In the genomic region with DNA sequence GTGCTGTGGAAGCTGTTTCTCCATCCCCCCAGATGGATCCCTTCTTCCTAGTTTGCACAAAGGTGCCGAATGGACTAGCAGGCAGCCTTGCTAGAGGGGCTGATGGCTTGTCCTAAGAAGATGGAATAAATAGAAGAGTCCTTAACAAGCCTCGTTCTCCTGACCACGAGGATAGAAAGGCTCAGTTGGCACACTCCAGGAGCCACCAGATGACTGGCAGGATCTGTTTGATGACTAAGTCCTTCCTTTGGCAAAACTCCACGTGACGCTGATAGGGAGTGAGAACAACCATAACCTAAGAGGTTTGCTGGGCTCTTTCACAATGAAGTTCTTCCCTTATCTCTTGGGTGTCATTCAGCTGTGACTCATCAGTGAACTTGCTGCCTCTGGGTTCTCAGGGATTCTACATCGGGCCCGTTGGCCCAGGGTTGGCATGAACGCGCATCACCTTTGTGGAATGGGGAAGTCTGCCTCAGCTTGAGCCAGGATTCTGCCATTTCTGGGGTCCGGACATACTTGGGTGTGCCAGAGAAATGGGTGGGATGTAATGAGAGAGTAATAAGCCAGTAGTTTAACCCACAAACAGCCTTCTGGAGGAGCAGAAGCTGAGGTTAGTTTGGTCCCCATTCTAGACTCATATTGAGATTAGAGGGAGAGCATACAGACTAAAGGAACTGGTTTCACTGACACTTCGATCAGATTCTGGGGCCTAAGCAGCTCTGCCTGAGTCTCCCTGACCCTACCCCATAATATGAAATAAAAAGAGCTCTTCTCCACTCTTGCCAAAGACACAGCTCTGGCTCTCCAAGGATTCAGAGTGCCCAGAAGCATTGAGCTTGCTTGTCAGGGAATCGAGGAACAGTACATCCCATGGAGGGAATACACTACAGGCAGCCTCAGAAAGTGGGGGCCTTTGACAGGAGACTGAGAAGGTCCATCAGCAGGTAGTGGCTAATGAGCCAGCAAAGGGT, we compare ENCODE assay signal across 1 cellular context.
TF ChIP-seq lines count a peak whose summit lies in the region.

No MANE protein-coding gene starts in this region.

TF ChIP-seq in K562, 482 proteins besides CTCF, POLR2A, EP300 and RAD21 (continued from another document and continues in another):
- TF ChIP-seq, protein P1, sequence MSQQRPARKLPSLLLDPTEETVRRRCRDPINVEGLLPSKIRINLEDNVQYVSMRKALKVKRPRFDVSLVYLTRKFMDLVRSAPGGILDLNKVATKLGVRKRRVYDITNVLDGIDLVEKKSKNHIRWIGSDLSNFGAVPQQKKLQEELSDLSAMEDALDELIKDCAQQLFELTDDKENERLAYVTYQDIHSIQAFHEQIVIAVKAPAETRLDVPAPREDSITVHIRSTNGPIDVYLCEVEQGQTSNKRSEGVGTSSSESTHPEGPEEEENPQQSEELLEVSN (IDR thresholded peaks at IDR 0.05; ENCODE audit: borderline replicate concordance in 1 of 2, extremely low read depth in 1 of 2, insufficient read depth in 1 of 2, insufficient read length in 1 of 2, low read depth in 1 of 2, low read length in 1 of 2, poor library complexity in 1 of 2, severe bottlenecking in 1 of 2), result peak; percentile 66 to 75
- TF ChIP-seq TAL1 (IDR thresholded peaks at IDR 0.05), result peak; percentile 48
- TF ChIP-seq SMARCC2 (IDR thresholded peaks at IDR 0.05; ENCODE audit: low read depth), result peak; percentile 98
- TF ChIP-seq, protein P2, sequence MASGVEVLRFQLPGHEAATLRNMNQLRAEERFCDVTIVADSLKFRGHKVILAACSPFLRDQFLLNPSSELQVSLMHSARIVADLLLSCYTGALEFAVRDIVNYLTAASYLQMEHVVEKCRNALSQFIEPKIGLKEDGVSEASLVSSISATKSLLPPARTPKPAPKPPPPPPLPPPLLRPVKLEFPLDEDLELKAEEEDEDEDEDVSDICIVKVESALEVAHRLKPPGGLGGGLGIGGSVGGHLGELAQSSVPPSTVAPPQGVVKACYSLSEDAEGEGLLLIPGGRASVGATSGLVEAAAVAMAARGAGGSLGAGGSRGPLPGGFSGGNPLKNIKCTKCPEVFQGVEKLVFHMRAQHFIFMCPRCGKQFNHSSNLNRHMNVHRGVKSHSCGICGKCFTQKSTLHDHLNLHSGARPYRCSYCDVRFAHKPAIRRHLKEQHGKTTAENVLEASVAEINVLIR (CRISPR knock-in tag; IDR thresholded peaks at IDR 0.05), result peak; percentile 36; the same call in 1 of the 2 replicates
- TF ChIP-seq GATA2 (CRISPR knock-in tag; IDR thresholded peaks at IDR 0.05), result peak; percentile 11; the same call in 1 of the 2 replicates
- peak; percentile 88 for TF ChIP-seq JUNB (CRISPR knock-in tag; conservative IDR thresholded peaks at IDR 0.05)
- peak; percentile 49; the same call in 1 of the 2 replicates for TF ChIP-seq SPI1 (IDR thresholded peaks at IDR 0.05; ENCODE audit: borderline replicate concordance, low read depth, low read length)
- TF ChIP-seq CBX3 (IDR thresholded peaks at IDR 0.05; ENCODE audit: borderline replicate concordance in 1 of 2, low read length in 2 of 2), result peak in 1 of 2 experiments; percentile 74; a peak in 1 of 3 replicates
- TF ChIP-seq, protein P3, sequence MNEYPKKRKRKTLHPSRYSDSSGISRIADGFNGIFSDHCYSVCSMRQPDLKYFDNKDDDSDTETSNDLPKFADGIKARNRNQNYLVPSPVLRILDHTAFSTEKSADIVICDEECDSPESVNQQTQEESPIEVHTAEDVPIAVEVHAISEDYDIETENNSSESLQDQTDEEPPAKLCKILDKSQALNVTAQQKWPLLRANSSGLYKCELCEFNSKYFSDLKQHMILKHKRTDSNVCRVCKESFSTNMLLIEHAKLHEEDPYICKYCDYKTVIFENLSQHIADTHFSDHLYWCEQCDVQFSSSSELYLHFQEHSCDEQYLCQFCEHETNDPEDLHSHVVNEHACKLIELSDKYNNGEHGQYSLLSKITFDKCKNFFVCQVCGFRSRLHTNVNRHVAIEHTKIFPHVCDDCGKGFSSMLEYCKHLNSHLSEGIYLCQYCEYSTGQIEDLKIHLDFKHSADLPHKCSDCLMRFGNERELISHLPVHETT (CRISPR knock-in tag; conservative IDR thresholded peaks at IDR 0.05 in 1 of 2, IDR thresholded peaks at IDR 0.05 in 1 of 2), result 0 out of 4 replicates have a peak, but pooled peaks of 1 of the 2 experiments have one; percentile 59
- TF ChIP-seq, protein P4, sequence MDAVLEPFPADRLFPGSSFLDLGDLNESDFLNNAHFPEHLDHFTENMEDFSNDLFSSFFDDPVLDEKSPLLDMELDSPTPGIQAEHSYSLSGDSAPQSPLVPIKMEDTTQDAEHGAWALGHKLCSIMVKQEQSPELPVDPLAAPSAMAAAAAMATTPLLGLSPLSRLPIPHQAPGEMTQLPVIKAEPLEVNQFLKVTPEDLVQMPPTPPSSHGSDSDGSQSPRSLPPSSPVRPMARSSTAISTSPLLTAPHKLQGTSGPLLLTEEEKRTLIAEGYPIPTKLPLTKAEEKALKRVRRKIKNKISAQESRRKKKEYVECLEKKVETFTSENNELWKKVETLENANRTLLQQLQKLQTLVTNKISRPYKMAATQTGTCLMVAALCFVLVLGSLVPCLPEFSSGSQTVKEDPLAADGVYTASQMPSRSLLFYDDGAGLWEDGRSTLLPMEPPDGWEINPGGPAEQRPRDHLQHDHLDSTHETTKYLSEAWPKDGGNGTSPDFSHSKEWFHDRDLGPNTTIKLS (IDR thresholded peaks at IDR 0.05; ENCODE audit: borderline replicate concordance, low read depth), result peak; percentile 34; the same call in 1 of the 2 replicates
- TF ChIP-seq, protein P5, sequence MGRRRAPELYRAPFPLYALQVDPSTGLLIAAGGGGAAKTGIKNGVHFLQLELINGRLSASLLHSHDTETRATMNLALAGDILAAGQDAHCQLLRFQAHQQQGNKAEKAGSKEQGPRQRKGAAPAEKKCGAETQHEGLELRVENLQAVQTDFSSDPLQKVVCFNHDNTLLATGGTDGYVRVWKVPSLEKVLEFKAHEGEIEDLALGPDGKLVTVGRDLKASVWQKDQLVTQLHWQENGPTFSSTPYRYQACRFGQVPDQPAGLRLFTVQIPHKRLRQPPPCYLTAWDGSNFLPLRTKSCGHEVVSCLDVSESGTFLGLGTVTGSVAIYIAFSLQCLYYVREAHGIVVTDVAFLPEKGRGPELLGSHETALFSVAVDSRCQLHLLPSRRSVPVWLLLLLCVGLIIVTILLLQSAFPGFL (CRISPR knock-in tag; IDR thresholded peaks at IDR 0.05), result peak; percentile 93; the same call in 1 of the 2 replicates
- peak in 1 of 3 experiments; percentile 46 for TF ChIP-seq YY1 (IDR thresholded peaks at IDR 0.05; ENCODE audit: borderline replicate concordance in 1 of 3, control insufficient read depth in 1 of 3, extremely low read depth in 1 of 3, insufficient read depth in 3 of 3, insufficient read length in 1 of 3, insufficient replicate concordance in 2 of 3, low read depth in 1 of 3, low read length in 2 of 3)
- peak; percentile 26; the same call in 1 of the 2 replicates for TF ChIP-seq ZNF583 (CRISPR knock-in tag; IDR thresholded peaks at IDR 0.05)
- peak; percentile 70 for TF ChIP-seq CBFA2T2 (conservative IDR thresholded peaks at IDR 0.05)
- peak; percentile 60 for TF ChIP-seq BCOR (IDR thresholded peaks at IDR 0.05)
- TF ChIP-seq SMARCA4 (IDR thresholded peaks at IDR 0.05), result peak; percentile 99
- peak; percentile 21 for TF ChIP-seq HMGN3 (IDR thresholded peaks at IDR 0.05; ENCODE audit: borderline replicate concordance, extremely low read depth, insufficient read length, low read depth, low read length)
- TF ChIP-seq, protein P6, sequence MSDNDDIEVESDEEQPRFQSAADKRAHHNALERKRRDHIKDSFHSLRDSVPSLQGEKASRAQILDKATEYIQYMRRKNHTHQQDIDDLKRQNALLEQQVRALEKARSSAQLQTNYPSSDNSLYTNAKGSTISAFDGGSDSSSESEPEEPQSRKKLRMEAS (CRISPR knock-in tag; IDR thresholded peaks at IDR 0.05), result peak; percentile 69; the same call in 1 of the 2 replicates
- no peak for TF ChIP-seq U2AF1 (optimal IDR thresholded peaks at IDR 0.05; ENCODE audit: low read depth, low read length)
- TF ChIP-seq, protein P7, sequence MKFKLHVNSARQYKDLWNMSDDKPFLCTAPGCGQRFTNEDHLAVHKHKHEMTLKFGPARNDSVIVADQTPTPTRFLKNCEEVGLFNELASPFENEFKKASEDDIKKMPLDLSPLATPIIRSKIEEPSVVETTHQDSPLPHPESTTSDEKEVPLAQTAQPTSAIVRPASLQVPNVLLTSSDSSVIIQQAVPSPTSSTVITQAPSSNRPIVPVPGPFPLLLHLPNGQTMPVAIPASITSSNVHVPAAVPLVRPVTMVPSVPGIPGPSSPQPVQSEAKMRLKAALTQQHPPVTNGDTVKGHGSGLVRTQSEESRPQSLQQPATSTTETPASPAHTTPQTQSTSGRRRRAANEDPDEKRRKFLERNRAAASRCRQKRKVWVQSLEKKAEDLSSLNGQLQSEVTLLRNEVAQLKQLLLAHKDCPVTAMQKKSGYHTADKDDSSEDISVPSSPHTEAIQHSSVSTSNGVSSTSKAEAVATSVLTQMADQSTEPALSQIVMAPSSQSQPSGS (CRISPR knock-in tag; IDR thresholded peaks at IDR 0.05), result no peak
- TF ChIP-seq CEBPB (tag; IDR thresholded peaks at IDR 0.05), result peak; percentile 98
- TF ChIP-seq MTA2 (IDR thresholded peaks at IDR 0.05; ENCODE audit: low read depth), result peak; percentile 58; the same call in 1 of the 2 replicates
- TF ChIP-seq, protein P8, sequence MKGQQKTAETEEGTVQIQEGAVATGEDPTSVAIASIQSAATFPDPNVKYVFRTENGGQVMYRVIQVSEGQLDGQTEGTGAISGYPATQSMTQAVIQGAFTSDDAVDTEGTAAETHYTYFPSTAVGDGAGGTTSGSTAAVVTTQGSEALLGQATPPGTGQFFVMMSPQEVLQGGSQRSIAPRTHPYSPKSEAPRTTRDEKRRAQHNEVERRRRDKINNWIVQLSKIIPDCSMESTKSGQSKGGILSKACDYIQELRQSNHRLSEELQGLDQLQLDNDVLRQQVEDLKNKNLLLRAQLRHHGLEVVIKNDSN (CRISPR knock-in tag; IDR thresholded peaks at IDR 0.05), result peak; percentile 93
- TF ChIP-seq, protein P9, sequence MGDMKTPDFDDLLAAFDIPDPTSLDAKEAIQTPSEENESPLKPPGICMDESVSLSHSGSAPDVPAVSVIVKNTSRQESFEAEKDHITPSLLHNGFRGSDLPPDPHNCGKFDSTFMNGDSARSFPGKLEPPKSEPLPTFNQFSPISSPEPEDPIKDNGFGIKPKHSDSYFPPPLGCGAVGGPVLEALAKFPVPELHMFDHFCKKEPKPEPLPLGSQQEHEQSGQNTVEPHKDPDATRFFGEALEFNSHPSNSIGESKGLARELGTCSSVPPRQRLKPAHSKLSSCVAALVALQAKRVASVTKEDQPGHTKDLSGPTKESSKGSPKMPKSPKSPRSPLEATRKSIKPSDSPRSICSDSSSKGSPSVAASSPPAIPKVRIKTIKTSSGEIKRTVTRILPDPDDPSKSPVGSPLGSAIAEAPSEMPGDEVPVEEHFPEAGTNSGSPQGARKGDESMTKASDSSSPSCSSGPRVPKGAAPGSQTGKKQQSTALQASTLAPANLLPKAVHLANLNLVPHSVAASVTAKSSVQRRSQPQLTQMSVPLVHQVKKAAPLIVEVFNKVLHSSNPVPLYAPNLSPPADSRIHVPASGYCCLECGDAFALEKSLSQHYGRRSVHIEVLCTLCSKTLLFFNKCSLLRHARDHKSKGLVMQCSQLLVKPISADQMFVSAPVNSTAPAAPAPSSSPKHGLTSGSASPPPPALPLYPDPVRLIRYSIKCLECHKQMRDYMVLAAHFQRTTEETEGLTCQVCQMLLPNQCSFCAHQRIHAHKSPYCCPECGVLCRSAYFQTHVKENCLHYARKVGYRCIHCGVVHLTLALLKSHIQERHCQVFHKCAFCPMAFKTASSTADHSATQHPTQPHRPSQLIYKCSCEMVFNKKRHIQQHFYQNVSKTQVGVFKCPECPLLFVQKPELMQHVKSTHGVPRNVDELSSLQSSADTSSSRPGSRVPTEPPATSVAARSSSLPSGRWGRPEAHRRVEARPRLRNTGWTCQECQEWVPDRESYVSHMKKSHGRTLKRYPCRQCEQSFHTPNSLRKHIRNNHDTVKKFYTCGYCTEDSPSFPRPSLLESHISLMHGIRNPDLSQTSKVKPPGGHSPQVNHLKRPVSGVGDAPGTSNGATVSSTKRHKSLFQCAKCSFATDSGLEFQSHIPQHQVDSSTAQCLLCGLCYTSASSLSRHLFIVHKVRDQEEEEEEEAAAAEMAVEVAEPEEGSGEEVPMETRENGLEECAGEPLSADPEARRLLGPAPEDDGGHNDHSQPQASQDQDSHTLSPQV (IDR thresholded peaks at IDR 0.05), result peak; percentile 92
- TF ChIP-seq, protein P10, sequence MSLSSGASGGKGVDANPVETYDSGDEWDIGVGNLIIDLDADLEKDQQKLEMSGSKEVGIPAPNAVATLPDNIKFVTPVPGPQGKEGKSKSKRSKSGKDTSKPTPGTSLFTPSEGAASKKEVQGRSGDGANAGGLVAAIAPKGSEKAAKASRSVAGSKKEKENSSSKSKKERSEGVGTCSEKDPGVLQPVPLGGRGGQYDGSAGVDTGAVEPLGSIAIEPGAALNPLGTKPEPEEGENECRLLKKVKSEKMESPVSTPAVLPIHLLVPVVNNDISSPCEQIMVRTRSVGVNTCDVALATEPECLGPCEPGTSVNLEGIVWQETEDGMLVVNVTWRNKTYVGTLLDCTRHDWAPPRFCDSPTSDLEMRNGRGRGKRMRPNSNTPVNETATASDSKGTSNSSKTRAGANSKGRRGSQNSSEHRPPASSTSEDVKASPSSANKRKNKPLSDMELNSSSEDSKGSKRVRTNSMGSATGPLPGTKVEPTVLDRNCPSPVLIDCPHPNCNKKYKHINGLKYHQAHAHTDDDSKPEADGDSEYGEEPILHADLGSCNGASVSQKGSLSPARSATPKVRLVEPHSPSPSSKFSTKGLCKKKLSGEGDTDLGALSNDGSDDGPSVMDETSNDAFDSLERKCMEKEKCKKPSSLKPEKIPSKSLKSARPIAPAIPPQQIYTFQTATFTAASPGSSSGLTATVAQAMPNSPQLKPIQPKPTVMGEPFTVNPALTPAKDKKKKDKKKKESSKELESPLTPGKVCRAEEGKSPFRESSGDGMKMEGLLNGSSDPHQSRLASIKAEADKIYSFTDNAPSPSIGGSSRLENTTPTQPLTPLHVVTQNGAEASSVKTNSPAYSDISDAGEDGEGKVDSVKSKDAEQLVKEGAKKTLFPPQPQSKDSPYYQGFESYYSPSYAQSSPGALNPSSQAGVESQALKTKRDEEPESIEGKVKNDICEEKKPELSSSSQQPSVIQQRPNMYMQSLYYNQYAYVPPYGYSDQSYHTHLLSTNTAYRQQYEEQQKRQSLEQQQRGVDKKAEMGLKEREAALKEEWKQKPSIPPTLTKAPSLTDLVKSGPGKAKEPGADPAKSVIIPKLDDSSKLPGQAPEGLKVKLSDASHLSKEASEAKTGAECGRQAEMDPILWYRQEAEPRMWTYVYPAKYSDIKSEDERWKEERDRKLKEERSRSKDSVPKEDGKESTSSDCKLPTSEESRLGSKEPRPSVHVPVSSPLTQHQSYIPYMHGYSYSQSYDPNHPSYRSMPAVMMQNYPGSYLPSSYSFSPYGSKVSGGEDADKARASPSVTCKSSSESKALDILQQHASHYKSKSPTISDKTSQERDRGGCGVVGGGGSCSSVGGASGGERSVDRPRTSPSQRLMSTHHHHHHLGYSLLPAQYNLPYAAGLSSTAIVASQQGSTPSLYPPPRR (CRISPR knock-in tag; IDR thresholded peaks at IDR 0.05; ENCODE audit: borderline replicate concordance), result 0 out of 2 replicates have a peak, but pooled peaks have one; percentile 69
- peak; percentile 91 for TF ChIP-seq MEIS2 (IDR thresholded peaks at IDR 0.05; ENCODE audit: partially characterized antibody)
- peak; percentile 99 for TF ChIP-seq JUN (IDR thresholded peaks at IDR 0.05; ENCODE audit: borderline replicate concordance, low read depth, low read length)
- TF ChIP-seq JUN (CRISPR knock-in tag; IDR thresholded peaks at IDR 0.05; ENCODE audit: borderline replicate concordance), result no peak
- peak; percentile 15; the same call in 1 of the 2 replicates for TF ChIP-seq ZBTB17 (CRISPR knock-in tag; IDR thresholded peaks at IDR 0.05)
